13 cellular contexts compared by ENCODE assay signal in the genomic region with DNA sequence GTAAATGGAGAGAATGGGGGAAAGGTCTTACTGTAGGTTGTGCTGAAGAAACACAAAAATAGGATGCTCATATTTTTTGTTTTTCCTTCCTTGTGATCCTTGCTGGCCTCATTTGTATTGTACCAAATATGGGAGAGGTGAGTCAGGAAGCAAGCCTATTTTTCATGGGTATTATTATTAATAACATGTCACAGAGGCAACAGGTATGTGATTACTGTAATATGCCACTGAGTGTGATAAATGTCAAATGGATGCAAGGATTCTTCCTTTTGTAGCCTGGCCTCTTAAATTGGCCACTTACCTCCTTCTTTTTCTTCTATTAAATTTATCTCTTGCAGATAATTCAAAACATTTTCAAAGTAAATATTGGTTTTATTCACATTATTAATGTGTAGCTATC. TPM values are rescaled to one million over a fixed set of nuclear protein-coding genes. Genes with fewer than 3 reads are reported as not detected.
"Had no signal": no experiment of that assay in that cellular context is flagged by ENCODE, and none has a peak within 500 bp of the region (broad histone marks: within the 10 kb centered on the region; RNA-seq: fewer than 3 reads in every experiment).

No MANE protein-coding gene starts in this region.

- H3K4me3 ChIP-seq: esophagus squamous epithelium, gastrocnemius medialis, heart right ventricle, left lung, lower lobe of right lung, mucosa of descending colon had no signal

- H3K9me3 ChIP-seq: esophagus squamous epithelium, gastrocnemius medialis, heart right ventricle, left lung, lower lobe of right lung, mucosa of descending colon had no signal

- H3K27me3 ChIP-seq: gastrocnemius medialis had no signal

- ATAC-seq: esophagus mucosa; naive thymus-derived CD8-positive, alpha-beta T cell had no signal

- H3K4me1 ChIP-seq: esophagus squamous epithelium, gastrocnemius medialis, left lung, lower lobe of right lung had no signal

- H3K27ac ChIP-seq: epithelial cell of prostate, esophagus squamous epithelium, gastrocnemius medialis, heart right ventricle, left lung, lower lobe of right lung had no signal

- DNase-seq: cortex of kidney; effector CD8-positive, alpha-beta T cell; esophagus squamous epithelium; left lung; left ventricle myocardium superior; lower lobe of right lung had no signal

- H3K36me3 ChIP-seq: esophagus squamous epithelium, gastrocnemius medialis, heart right ventricle, left lung, lower lobe of right lung had no signal

RNA-seq across cellular contexts. Expression of a gene that starts 10.2 kb away (rescaled TPM):
- polyA plus RNA-seq: heart right ventricle; keratinocyte; naive thymus-derived CD8-positive, alpha-beta T cell had no signal

RNA-seq across cellular contexts. Expression of a gene that starts 48.9 kb away (rescaled TPM):
- polyA plus RNA-seq: heart right ventricle; keratinocyte; naive thymus-derived CD8-positive, alpha-beta T cell had no signal
